ENCODE assay signal across 8 cellular contexts in genomic region chr19:34480971-34481821, GRCh38. TPM values are rescaled to one million over a fixed set of nuclear protein-coding genes. Genes with fewer than 3 reads are reported as not detected.
A peak's percentile ranks its signal among the peaks of the same experiment; 100 is the strongest.
DNase-seq lines count a peak whose midpoint lies in the region; ATAC-seq and TF ChIP-seq lines count a peak whose summit lies in the region.

Gene WTIP, plus strand, starts transcription at chr19:34481758. Its CDS starts 217 bp downstream, at chr19:34481975.

- H3K4me1 Mint-ChIP-seq in chondrocyte (ENCODE audit: low read depth): peaks cover 27% of the 10 kb centered on the region

- intact Hi-C loops in A673 (cut with micrococcal nuclease; ENCODE audit: unreplicated experiment): no loop called here

- no TSS peak for BruUV-seq in A673 (replicated peaks; lab: Mats Ljungman, UMichigan)

- peak within 1 kb of the TSS; percentile 65 for H3K27ac Mint-ChIP-seq in chondrocyte (ENCODE audit: unreplicated experiment)

- POLR2A ChIA-PET in A673 (lab: Charles Lee; ENCODE audit: low non-redundant PET): interaction anchor here (0.6 kb wide), 2 partner anchors 22 to 32 kb away, joined by 3 to 4 read pairs; no protein-coding TSS in a partner anchor

- H3K9me3 Mint-ChIP-seq in chondrocyte (ENCODE audit: low read depth): no peaks in the 10 kb centered on the region

- TF ChIP-seq CTCF in A673 (conservative IDR thresholded peaks at IDR 0.05; ENCODE audit: low read depth, low read length) (no peak), chondrocyte (IDR thresholded peaks at IDR 0.05) (peak; percentile 18)

- H3K9me3 ChIP-seq in A673 (ENCODE audit: low read depth, low read length, poor library complexity, severe bottlenecking): no peaks in the 10 kb centered on the region
- no peaks in the 10 kb centered on the region for H3K9me3 ChIP-seq in subcutaneous abdominal adipose tissue (ENCODE audit: control insufficient read depth in 5 of 5, low read length in 5 of 5)

- peak within 1 kb of the TSS; percentile 61 for H3K4me3 ChIP-seq in A673 (ENCODE audit: low read depth, low read length, poor library complexity, severe bottlenecking)
- peak within 1 kb of the TSS in 4 of 5 donors; percentile 73 to 80 (median 78) for H3K4me3 ChIP-seq in subcutaneous abdominal adipose tissue (ENCODE audit: low read depth in 1 of 5, low read length in 5 of 5)

- H3K4me1 ChIP-seq in A673 (ENCODE audit: insufficient read depth, low read length, poor library complexity, severe bottlenecking): no peaks in the 10 kb centered on the region
- peaks cover 0 to 36% (median 27%) of the 10 kb centered on the region in 5 donors for H3K4me1 ChIP-seq in subcutaneous abdominal adipose tissue (ENCODE audit: control insufficient read depth in 5 of 5, insufficient read depth in 5 of 5, low read length in 5 of 5)

- H3K27me3 Mint-ChIP-seq in chondrocyte (ENCODE audit: low read depth): no peaks in the 10 kb centered on the region

- H3K4me3 Mint-ChIP-seq in chondrocyte (ENCODE audit: unreplicated experiment): peak within 1 kb of the TSS; percentile 82

- H3K9ac ChIP-seq in subcutaneous abdominal adipose tissue (ENCODE audit: low read length in 5 of 5): peak within 1 kb of the TSS in 4 of 5 donors; percentile 32 to 77 (median 70)

- DNase-seq in A673 (ENCODE audit: low spot score) (peak; percentile 82), HuH-7 (ENCODE audit: low spot score) (peak; percentile 85), chondrocyte (ENCODE audit: low spot score) (peak; percentile 95), kidney tubule cell (ENCODE audit: low spot score) (peak; percentile 86), NCI-H2029 (lab: John Stamatoyannopoulos, UW) (no peak), cerebellar nuclear complex (lab: John Stamatoyannopoulos, UW) (no peak)

- H3K27me3 ChIP-seq in A673 (replicated peaks; ENCODE audit: insufficient read depth, low read depth, low read length, poor library complexity): no peaks in the 10 kb centered on the region
- H3K27me3 ChIP-seq in subcutaneous abdominal adipose tissue (ENCODE audit: control insufficient read depth in 5 of 5, insufficient read depth in 4 of 5, low read length in 5 of 5): no peaks in the 10 kb centered on the region

- H3K27ac ChIP-seq in A673 (ENCODE audit: low read depth, low read length, poor library complexity, severe bottlenecking): peak within 1 kb of the TSS; percentile 42
- peak within 1 kb of the TSS; percentile 69 for H3K27ac ChIP-seq in subcutaneous abdominal adipose tissue (ENCODE audit: low read depth, low read length)

- CTCF ChIA-PET in A673 (lab: Charles Lee): interaction anchor here (0.7 kb wide), 1 partner anchor 577 kb away, joined by 3 read pairs; no protein-coding TSS in a partner anchor

- H3K36me3 ChIP-seq in A673 (ENCODE audit: insufficient read depth, low read length, poor library complexity, severe bottlenecking) (no peaks in the 10 kb centered on the region), subcutaneous abdominal adipose tissue (ENCODE audit: control insufficient read depth in 5 of 5, insufficient read depth in 5 of 5, low read length in 5 of 5) (no peaks in the 10 kb centered on the region)

- no peak for ATAC-seq in GM19351 (IDR thresholded peaks at IDR 0.05; ENCODE audit: unreplicated experiment)

- peaks cover 8% of the 10 kb centered on the region for H3K36me3 Mint-ChIP-seq in chondrocyte (ENCODE audit: low read depth)

RNA-seq across cellular contexts. Expression of gene WTIP, which starts in this region (rescaled TPM):
- total RNA-seq in A673 (2021): 3.4 and 4.7 TPM in 2 replicates
- 32.8 to 45.9 TPM (median 41.6 TPM) in 3 replicates for total RNA-seq in chondrocyte

Comparison
In these comparisons a context has a peak if more than half of its experiments do, and no peak if none do; other contexts are left out.
1. DNase-seq: peak in A673 (single experiment), HuH-7 (single experiment), chondrocyte (single experiment) and kidney tubule cell (single experiment); none in NCI-H2029 (single experiment) and cerebellar nuclear complex (0 of 2).